ENCODE assay signal across 18 cellular contexts in genomic region chr20:2836035-2836434, GRCh38. TPM values are rescaled to one million over a fixed set of nuclear protein-coding genes. Genes with fewer than 3 reads are reported as not detected.
A peak's percentile ranks its signal among the peaks of the same experiment; 100 is the strongest.
DNase-seq lines count a peak whose midpoint lies in the region; ATAC-seq and TF ChIP-seq lines count a peak whose summit lies in the region.
"Had no signal": no experiment of that assay in that cellular context is flagged by ENCODE, and none has a peak within 500 bp of the region (broad histone marks: within the 10 kb centered on the region; RNA-seq: fewer than 3 reads in every experiment).

No MANE protein-coding gene starts in this region.

- peak; percentile 31 for DNase-seq in Right ventricle myocardium inferior (ENCODE audit: missing footprints)
- no peak for DNase-seq in left ventricle myocardium inferior
- DNase-seq in T-helper 17 cell = no peak
- DNase-seq in neural crest cell (ENCODE audit: low read depth, low spot score) = no peak
- no peak for DNase-seq in RWPE1 (ENCODE audit: low spot score)
- DNase-seq in medulla oblongata (ENCODE audit: extremely low spot score) = no peak
- DNase-seq: C1 segment of cervical spinal cord; CD8-positive, alpha-beta T cell; COR-L47; DND-41; GDM1; HCEC 1CT; HFFc6 had no signal

- no peaks in the 10 kb centered on the region for H3K27me3 ChIP-seq in left ventricle myocardium inferior (ENCODE audit: low read depth)

- H3K4me3 ChIP-seq in left ventricle myocardium inferior = no peak overlapping the region
- H3K4me3 ChIP-seq: K562 had no signal

- H3K27ac ChIP-seq in left ventricle myocardium inferior (replicated peaks) (no peak overlapping the region), RWPE1 (no peak overlapping the region; the same call in 1 of the 2 replicates)
- H3K27ac ChIP-seq: HL-60 had no signal

- POLR2A ChIA-PET in RWPE1 (lab: Yijun Ruan, JAX; ENCODE audit: low non-redundant PET) = no interaction called here

- H3K4me3 Mint-ChIP-seq in T-helper 17 cell = no peak overlapping the region
- peak overlapping the region; percentile 43 for H3K4me3 Mint-ChIP-seq in neural crest cell
- H3K4me3 Mint-ChIP-seq: B cell; CD8-positive, alpha-beta T cell; HFFc6 had no signal

- no peak for TF ChIP-seq CTCF in left ventricle myocardium inferior (IDR thresholded peaks at IDR 0.05; ENCODE audit: borderline replicate concordance)
- TF ChIP-seq CTCF in neural crest cell (conservative IDR thresholded peaks at IDR 0.05) = no peak
- TF ChIP-seq CTCF in RWPE1 (conservative IDR thresholded peaks at IDR 0.05; ENCODE audit: low read depth) = no peak

- intact Hi-C loops in Right ventricle myocardium inferior (cut with DNase I) (no loop called here), left ventricle myocardium inferior (cut with micrococcal nuclease) (no loop called here)

- CTCF ChIA-PET in RWPE1 (lab: Yijun Ruan, JAX) = no interaction called here

- H3K9me3 ChIP-seq in left ventricle myocardium inferior (replicated peaks) (no peaks in the 10 kb centered on the region), T-helper 17 cell (ENCODE audit: control insufficient read depth, low read length, poor library complexity, severe bottlenecking) (no peaks in the 10 kb centered on the region)

- no peaks in the 10 kb centered on the region for H3K9me3 Mint-ChIP-seq in neural crest cell
- H3K9me3 Mint-ChIP-seq: CD8-positive, alpha-beta T cell; HFFc6 had no signal

- H3K36me3 Mint-ChIP-seq in T-helper 17 cell (ENCODE audit: low read depth) (peaks cover 5% of the 10 kb centered on the region), neural crest cell (ENCODE audit: low read depth) (peaks cover 27% of the 10 kb centered on the region)

- H3K4me1 ChIP-seq in left ventricle myocardium inferior = peaks cover 20% of the 10 kb centered on the region

- H3K4me1 Mint-ChIP-seq in T-helper 17 cell = peaks cover 22% of the 10 kb centered on the region
- peaks cover 11% of the 10 kb centered on the region for H3K4me1 Mint-ChIP-seq in neural crest cell

- H3K36me3 ChIP-seq in left ventricle myocardium inferior = peaks cover 4% of the 10 kb centered on the region

- H3K27me3 Mint-ChIP-seq in T-helper 17 cell (no peaks in the 10 kb centered on the region), neural crest cell (ENCODE audit: low read depth) (no peaks in the 10 kb centered on the region)
- H3K27me3 Mint-ChIP-seq: B cell had no signal

- H3K27ac Mint-ChIP-seq in T-helper 17 cell (peak overlapping the region; percentile 5), neural crest cell (ENCODE audit: unreplicated experiment) (peak overlapping the region; percentile 5)
- H3K27ac Mint-ChIP-seq: B cell; CD8-positive, alpha-beta T cell; HFFc6 had no signal

- ATAC-seq in Right ventricle myocardium inferior (no peak), T-helper 17 cell (no peak), GM21786 (IDR thresholded peaks at IDR 0.05; ENCODE audit: unreplicated experiment) (no peak)
- ATAC-seq: CD8-positive, alpha-beta T cell; K562 had no signal

RNA-seq across cellular contexts. Expression of gene PCED1A, which starts 4.4 kb away (rescaled TPM):
- total RNA-seq in Right ventricle myocardium inferior (10.7 TPM), left ventricle myocardium inferior (9.4 TPM), T-helper 17 cell (10 to 100 TPM; 45.8 to 47.0 TPM), neural crest cell (68.7 and 71.9 TPM in 2 replicates)

RNA-seq across cellular contexts. Expression of gene VPS16, which starts 4.5 kb away (rescaled TPM):
- total RNA-seq in Right ventricle myocardium inferior (18.0 TPM), left ventricle myocardium inferior (15.7 TPM), T-helper 17 cell (10 to 100 TPM; 41.9 to 42.9 TPM), neural crest cell (49.8 and 50.6 TPM in 2 replicates)

RNA-seq across cellular contexts. Expression of gene TMEM239, which starts 19.9 kb away (rescaled TPM):
- total RNA-seq in Right ventricle myocardium inferior = not detected
- not detected for total RNA-seq in left ventricle myocardium inferior
- total RNA-seq in T-helper 17 cell = not detected
- not detected in 2 replicates for total RNA-seq in neural crest cell
- total RNA-seq: B cell; CD8-positive, alpha-beta T cell; H4; HFFc6; K562 had no signal

RNA-seq across cellular contexts. Expression of gene C20orf141, which starts 21.2 kb away (rescaled TPM):
- total RNA-seq in Right ventricle myocardium inferior (not detected), left ventricle myocardium inferior (not detected), T-helper 17 cell (not detected), neural crest cell (not detected in 2 replicates)
- total RNA-seq: B cell; CD8-positive, alpha-beta T cell; H4; HFFc6; K562 had no signal

RNA-seq across cellular contexts. Expression of gene CPXM1, which starts 35.6 kb away (rescaled TPM):
- total RNA-seq in Right ventricle myocardium inferior = 2.3 TPM
- total RNA-seq in left ventricle myocardium inferior = 0.69 TPM
- total RNA-seq in T-helper 17 cell = under 1 TPM; 0.12 to 0.23 TPM
- 200 and 218 TPM in 2 replicates for total RNA-seq in neural crest cell
- total RNA-seq: H4 had no signal
